ENCODE assay signal across 1 cellular context in the genomic region with DNA sequence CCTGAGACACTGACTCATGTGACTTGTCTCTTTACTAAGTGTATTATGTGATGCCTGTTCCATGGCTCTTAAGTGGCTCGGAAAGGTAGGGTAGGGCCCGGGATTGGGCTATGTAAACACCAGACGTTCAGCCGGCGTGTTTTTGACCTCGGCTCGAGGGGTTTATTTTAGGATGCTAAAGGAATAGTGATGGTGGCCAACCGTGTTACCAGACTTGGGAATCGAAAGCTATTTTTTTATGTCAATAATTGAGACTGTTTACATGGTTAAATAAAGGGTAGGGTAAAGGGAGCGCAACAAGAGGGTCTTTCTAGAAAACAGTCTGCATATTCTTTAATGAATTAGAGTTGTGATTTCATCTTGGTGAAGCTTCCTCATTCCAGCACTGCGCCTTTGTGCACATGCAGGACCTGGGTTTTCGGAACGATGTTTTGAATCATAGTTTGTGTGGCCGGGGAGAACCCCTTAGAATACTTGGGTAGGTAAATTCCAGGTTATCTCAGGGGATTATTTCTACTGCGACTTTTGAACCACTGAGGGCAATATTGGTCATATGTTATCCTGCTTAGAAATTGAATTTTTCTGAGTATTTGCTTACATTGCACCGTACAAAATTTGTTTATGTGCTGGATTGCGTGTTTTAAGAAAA.
TF ChIP-seq lines count a peak whose summit lies in the region.

No MANE protein-coding gene starts in this region.

TF ChIP-seq in H1, 55 proteins besides CTCF, POLR2A, EP300 and RAD21 (continued from another document):
- TF ChIP-seq SIRT6 (IDR thresholded peaks at IDR 0.05; ENCODE audit: low read length) (no peak), ASH2L (IDR thresholded peaks at IDR 0.05; ENCODE audit: low read length) (no peak)
